1 cellular context compared by ENCODE assay signal in the genomic region with DNA sequence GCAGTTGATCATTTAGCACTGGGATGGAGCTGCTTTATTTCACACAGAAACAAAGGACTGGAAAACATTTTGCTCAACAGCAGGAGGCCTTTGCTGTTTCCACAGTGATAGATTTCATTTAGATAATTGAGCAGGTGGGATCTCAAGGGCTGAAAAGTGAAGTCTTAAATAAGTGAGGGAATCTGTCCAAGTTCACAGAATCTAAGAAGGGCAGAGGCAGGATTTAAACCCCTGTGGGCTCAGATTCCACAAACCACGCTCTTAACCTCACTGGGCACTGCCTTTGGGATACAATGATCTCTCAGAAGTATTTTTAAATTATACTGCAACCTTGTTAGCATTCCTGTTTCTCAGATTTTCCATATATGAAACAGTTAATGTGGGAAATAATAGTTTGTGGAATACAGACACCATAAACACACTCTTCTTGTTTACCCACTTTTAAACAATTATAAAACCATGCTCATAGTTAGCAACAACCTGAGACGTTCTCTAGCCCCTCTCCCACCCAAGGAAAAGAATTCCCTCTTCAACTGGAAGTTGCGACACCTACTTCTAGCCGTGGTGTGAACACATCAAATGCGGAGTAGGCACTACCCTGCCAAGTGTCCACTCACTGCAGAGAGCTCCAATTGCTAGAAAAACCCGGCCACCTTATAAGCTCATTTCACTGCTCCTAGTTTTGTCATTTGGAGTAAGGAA.
A peak's percentile ranks its signal among the peaks of the same experiment; 100 is the strongest.
TF ChIP-seq lines count a peak whose summit lies in the region.

No MANE protein-coding gene starts in this region.

TF ChIP-seq in H1, 55 proteins besides CTCF, POLR2A, EP300 and RAD21:
- TF ChIP-seq SP2 (IDR thresholded peaks at IDR 0.05; ENCODE audit: low read length) (no peak), ASH2L (IDR thresholded peaks at IDR 0.05; ENCODE audit: low read length) (peak; percentile 71)
TF ChIP-seq in H1: peak in this region for 1.
